ENCODE assay signal across 8 cellular contexts in genomic region chr19:294819-295686, GRCh38. TPM values are rescaled to one million over a fixed set of nuclear protein-coding genes. Genes with fewer than 3 reads are reported as not detected.
A peak's percentile ranks its signal among the peaks of the same experiment; 100 is the strongest.
DNase-seq lines count a peak whose midpoint lies in the region; ATAC-seq and TF ChIP-seq lines count a peak whose summit lies in the region.

No MANE protein-coding gene starts in this region.

- H3K4me3 Mint-ChIP-seq in activated CD8-positive, alpha-beta T cell treated with anti-CD3 and anti-CD28 coated beads, Interleukin-2, amount 10 ng/mL, durations not matched to agents 7 days and 5 days = no peak overlapping the region
- no peak overlapping the region for H3K4me3 Mint-ChIP-seq in natural killer cell treated with Interleukin-12 subunit alpha and Interleukin-12 subunit beta and Interleukin-15 and Interleukin-18, amount 100 ng/mL, for 72 hours

- WGBS in upper lobe of left lung, 2 donors = 22 to 26% methylated on average over 20 to 27 of the region's 43 CpGs

- POLR2A ChIA-PET in activated CD8-positive, alpha-beta T cell treated with anti-CD3 and anti-CD28 coated beads, Interleukin-2, amount 10 ng/mL, durations not matched to agents 7 days and 5 days (lab: Charles Lee) = no interaction called here

- TF ChIP-seq EP300 in upper lobe of left lung (IDR thresholded peaks at IDR 0.05) = no peak

- CTCF ChIA-PET in activated CD8-positive, alpha-beta T cell treated with anti-CD3 and anti-CD28 coated beads, Interleukin-2, amount 10 ng/mL, durations not matched to agents 7 days and 5 days (lab: Charles Lee) = interaction anchor here (1.2 to 2.7 kb wide), 4 partner anchors 8 to 215 kb away, joined by 3 to 10 read pairs (median 4); no protein-coding TSS in a partner anchor

- H3K36me3 ChIP-seq in upper lobe of left lung = no peaks in the 10 kb centered on the region

- peaks cover 31 to 49% (median 39%) of the 10 kb centered on the region in 4 donors for H3K4me1 ChIP-seq in upper lobe of left lung

- peaks cover 0 to 30% (median 13%) of the 10 kb centered on the region in 4 donors for H3K27me3 ChIP-seq in upper lobe of left lung

- peak; percentile 66 for ATAC-seq in activated CD8-positive, alpha-beta T cell treated with anti-CD3 and anti-CD28 coated beads, Interleukin-2, amount 10 ng/mL, durations not matched to agents 7 days and 5 days
- ATAC-seq in esophagus mucosa (peak; percentile 37), upper lobe of left lung (ENCODE audit: low FRiP score in 2 of 2) (peak; percentile 78 to 81), GM21423 (IDR thresholded peaks at IDR 0.05; ENCODE audit: unreplicated experiment) (no peak)
- ATAC-seq in natural killer cell treated with Interleukin-12 subunit alpha and Interleukin-12 subunit beta and Interleukin-15 and Interleukin-18, amount 100 ng/mL, for 72 hours = peak; percentile 69

- DNase-seq in DMS79 treated with DMSO at 0.1 percent for 48 hours (lab: John Stamatoyannopoulos, UW) (peak; percentile 45), M059J (ENCODE audit: low read depth) (peak; percentile 14), upper lobe of left lung (peak in 1 of 2 donors; percentile 89), OCI-M2 (lab: John Stamatoyannopoulos, UW; ENCODE audit: unreplicated experiment) (no peak)
- peak; percentile 49 for DNase-seq in activated CD8-positive, alpha-beta T cell treated with anti-CD3 and anti-CD28 coated beads, Interleukin-2, amount 10 ng/mL, durations not matched to agents 7 days and 5 days
- no peak for DNase-seq in natural killer cell treated with Interleukin-12 subunit alpha and Interleukin-12 subunit beta and Interleukin-15 and Interleukin-18, amount 100 ng/mL, for 72 hours (ENCODE audit: low spot score)

- H3K27me3 Mint-ChIP-seq in activated CD8-positive, alpha-beta T cell treated with anti-CD3 and anti-CD28 coated beads, Interleukin-2, amount 10 ng/mL, durations not matched to agents 7 days and 5 days (ENCODE audit: low read depth) = peaks cover 36% of the 10 kb centered on the region
- H3K27me3 Mint-ChIP-seq in natural killer cell treated with Interleukin-12 subunit alpha and Interleukin-12 subunit beta and Interleukin-15 and Interleukin-18, amount 100 ng/mL, for 72 hours = peaks cover 21 to 22% of the 10 kb centered on the region in 2 donors

- no peaks in the 10 kb centered on the region for H3K36me3 Mint-ChIP-seq in activated CD8-positive, alpha-beta T cell treated with anti-CD3 and anti-CD28 coated beads, Interleukin-2, amount 10 ng/mL, durations not matched to agents 7 days and 5 days (ENCODE audit: low read depth)
- H3K36me3 Mint-ChIP-seq in natural killer cell treated with Interleukin-12 subunit alpha and Interleukin-12 subunit beta and Interleukin-15 and Interleukin-18, amount 100 ng/mL, for 72 hours = no peaks in the 10 kb centered on the region

- no peak overlapping the region for H3K27ac Mint-ChIP-seq in activated CD8-positive, alpha-beta T cell treated with anti-CD3 and anti-CD28 coated beads, Interleukin-2, amount 10 ng/mL, durations not matched to agents 7 days and 5 days
- no peak overlapping the region for H3K27ac Mint-ChIP-seq in natural killer cell treated with Interleukin-12 subunit alpha and Interleukin-12 subunit beta and Interleukin-15 and Interleukin-18, amount 100 ng/mL, for 72 hours

- no peaks in the 10 kb centered on the region for H3K9me3 ChIP-seq in upper lobe of left lung

- no peaks in the 10 kb centered on the region for H3K9me3 Mint-ChIP-seq in activated CD8-positive, alpha-beta T cell treated with anti-CD3 and anti-CD28 coated beads, Interleukin-2, amount 10 ng/mL, durations not matched to agents 7 days and 5 days (ENCODE audit: insufficient read depth)
- H3K9me3 Mint-ChIP-seq in natural killer cell treated with Interleukin-12 subunit alpha and Interleukin-12 subunit beta and Interleukin-15 and Interleukin-18, amount 100 ng/mL, for 72 hours = no peaks in the 10 kb centered on the region

- peaks cover 2% of the 10 kb centered on the region for H3K4me1 Mint-ChIP-seq in activated CD8-positive, alpha-beta T cell treated with anti-CD3 and anti-CD28 coated beads, Interleukin-2, amount 10 ng/mL, durations not matched to agents 7 days and 5 days (ENCODE audit: low read depth)
- peaks cover 0 to 3% of the 10 kb centered on the region in 2 donors for H3K4me1 Mint-ChIP-seq in natural killer cell treated with Interleukin-12 subunit alpha and Interleukin-12 subunit beta and Interleukin-15 and Interleukin-18, amount 100 ng/mL, for 72 hours (ENCODE audit: low read depth in 2 of 2)

- peak overlapping the region; percentile 8 to 75 (median 48) for H3K27ac ChIP-seq in upper lobe of left lung

- TF ChIP-seq POLR2A in upper lobe of left lung (IDR thresholded peaks at IDR 0.05) = no peak

- H3K4me3 ChIP-seq in upper lobe of left lung = peak overlapping the region in 1 of 4 donors; percentile 29

- TF ChIP-seq CTCF in upper lobe of left lung (IDR thresholded peaks at IDR 0.05) = peak; percentile 56 to 75 (median 73)

RNA-seq across cellular contexts. Expression of gene PLPP2, which starts 3.9 kb away (rescaled TPM):
- 32.6 and 39.3 TPM in 2 replicates for total RNA-seq in M059J (2014; rRNA removed; shearing (Covaris generic))
- not detected for total RNA-seq in activated CD8-positive, alpha-beta T cell treated with anti-CD3 and anti-CD28 coated beads, Interleukin-2, amount 10 ng/mL, durations not matched to agents 7 days and 5 days
- total RNA-seq in esophagus mucosa (12.3 TPM), upper lobe of left lung (10 to 100 TPM in 4 of 6 donors, 1 to 10 TPM in 2; 7.1 to 50.1 (median 16.7) TPM)
- total RNA-seq in natural killer cell treated with Interleukin-12 subunit alpha and Interleukin-12 subunit beta and Interleukin-15 and Interleukin-18, amount 100 ng/mL, for 72 hours = under 1 TPM in 1 of 2 donors, not detected in 1; 0.05 TPM

RNA-seq across cellular contexts. Expression of gene MIER2, which starts 49.5 kb away (rescaled TPM):
- total RNA-seq in M059J (2014; rRNA removed; shearing (Covaris generic)) = 9.0 and 17.9 TPM in 2 replicates
- 10 to 100 TPM; 21.6 to 23.1 TPM for total RNA-seq in activated CD8-positive, alpha-beta T cell treated with anti-CD3 and anti-CD28 coated beads, Interleukin-2, amount 10 ng/mL, durations not matched to agents 7 days and 5 days
- total RNA-seq in esophagus mucosa = 14.8 TPM
- total RNA-seq in natural killer cell treated with Interleukin-12 subunit alpha and Interleukin-12 subunit beta and Interleukin-15 and Interleukin-18, amount 100 ng/mL, for 72 hours = 10 to 100 TPM; 26.2 to 39.4 TPM
- 10 to 100 TPM; 16.4 to 64.8 (median 31.7) TPM for total RNA-seq in upper lobe of left lung

Comparison
In these comparisons a context has a peak if more than half of its experiments do, and no peak if none do; other contexts are left out.
1. DNase-seq: peak in DMS79 treated with DMSO at 0.1 percent for 48 hours (single experiment), M059J (single experiment) and activated CD8-positive, alpha-beta T cell treated with anti-CD3 and anti-CD28 coated beads, Interleukin-2, amount 10 ng/mL, durations not matched to agents 7 days and 5 days (single experiment); none in natural killer cell treated with Interleukin-12 subunit alpha and Interleukin-12 subunit beta and Interleukin-15 and Interleukin-18, amount 100 ng/mL, for 72 hours (single experiment) and OCI-M2 (single experiment).
2. RNA of gene PLPP2, which starts 3.9 kb away (total RNA-seq): 32.6 to 39.3 TPM in M059J, 7.1 to 50.1 TPM in upper lobe of left lung and 12.3 TPM in esophagus mucosa (single experiment); not detected in activated CD8-positive, alpha-beta T cell treated with anti-CD3 and anti-CD28 coated beads, Interleukin-2, amount 10 ng/mL, durations not matched to agents 7 days and 5 days and 0.05 TPM in natural killer cell treated with Interleukin-12 subunit alpha and Interleukin-12 subunit beta and Interleukin-15 and Interleukin-18, amount 100 ng/mL, for 72 hours; every median in the first group is over 4 times any median in the second.